ENCODE assay signal across 8 cellular contexts in the genomic region with DNA sequence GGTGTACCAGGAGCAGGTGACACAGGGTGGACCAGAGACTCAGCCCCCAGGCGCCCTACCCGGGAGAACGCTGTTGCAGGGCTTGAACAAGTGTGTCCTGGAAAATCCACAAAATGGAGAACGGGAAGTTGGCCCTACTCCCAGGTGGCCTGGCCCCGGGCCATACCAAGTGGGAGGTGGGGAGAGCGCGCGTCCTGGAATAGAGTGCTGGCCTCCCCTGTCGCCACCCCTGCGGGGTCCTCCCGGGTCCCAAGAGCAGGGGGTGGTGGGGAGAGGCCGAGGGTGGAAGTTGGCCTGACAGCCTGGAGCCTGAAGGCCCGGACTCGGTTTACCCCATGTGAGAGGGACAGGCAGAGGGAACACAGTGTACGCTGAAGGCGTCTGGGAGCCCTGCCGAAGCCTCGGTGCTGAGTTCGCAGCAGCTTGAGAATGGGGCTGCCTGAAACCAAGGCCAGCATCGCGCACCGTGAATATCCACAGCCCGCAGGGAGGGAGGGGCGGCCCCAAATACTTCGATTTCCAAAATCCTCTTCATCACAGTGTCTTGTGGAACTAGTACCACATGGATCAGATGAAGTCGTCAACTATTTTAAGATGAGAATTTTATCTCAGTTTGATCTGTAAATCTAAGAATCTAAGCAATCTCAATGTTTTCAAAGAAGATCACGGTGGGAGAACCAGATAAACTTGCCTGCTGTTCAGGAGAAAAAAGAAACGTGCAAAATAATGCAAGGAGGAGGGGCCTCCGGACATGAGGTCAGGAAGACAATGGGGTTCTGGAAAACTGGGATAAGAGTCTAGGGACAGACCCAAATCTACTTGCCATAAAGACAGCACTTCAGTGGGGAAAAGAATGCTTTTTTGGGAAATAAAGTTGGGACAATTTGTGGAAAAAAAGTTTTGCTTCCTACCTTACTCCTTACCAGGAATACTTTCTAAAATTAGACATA. TPM values are rescaled to one million over a fixed set of nuclear protein-coding genes. Genes with fewer than 3 reads are reported as not detected.
DNase-seq lines count a peak whose midpoint lies in the region; ATAC-seq lines count a peak whose summit lies in the region.

No MANE protein-coding gene starts in this region.

- peaks cover 38% of the 10 kb centered on the region for H3K36me3 ChIP-seq in BLaER1
- H3K36me3 ChIP-seq in naive thymus-derived CD4-positive, alpha-beta T cell (ENCODE audit: control insufficient read depth in 2 of 3, insufficient read depth in 3 of 3, low read length in 3 of 3), result peaks cover 0 to 41% (median 4%) of the 10 kb centered on the region in 3 experiments

- peaks cover 0 to 13% (median 0%) of the 10 kb centered on the region in 5 donors for H3K36me3 Mint-ChIP-seq in naive thymus-derived CD4-positive, alpha-beta T cell

- no peaks in the 10 kb centered on the region for H3K9me3 Mint-ChIP-seq in naive thymus-derived CD4-positive, alpha-beta T cell

- intact Hi-C loops in naive thymus-derived CD4-positive, alpha-beta T cell (cut with micrococcal nuclease), result no loop called here

- peak overlapping the region; percentile 45; the same call in 1 of the 2 replicates for H3K27ac ChIP-seq in BLaER1
- H3K27ac ChIP-seq in naive thymus-derived CD4-positive, alpha-beta T cell (ENCODE audit: low read depth, low read length), result peak overlapping the region; percentile 98

- H3K27me3 ChIP-seq in BLaER1, result no peaks in the 10 kb centered on the region
- H3K27me3 ChIP-seq in naive thymus-derived CD4-positive, alpha-beta T cell (ENCODE audit: control insufficient read depth in 2 of 2, insufficient read depth in 2 of 2, low read length in 2 of 2), result no peaks in the 10 kb centered on the region

- H3K4me1 ChIP-seq in BLaER1, result peaks cover 59% of the 10 kb centered on the region
- H3K4me1 ChIP-seq in naive thymus-derived CD4-positive, alpha-beta T cell (ENCODE audit: control insufficient read depth in 2 of 2, insufficient read depth in 2 of 2, low read length in 2 of 2), result peaks cover 21 to 26% of the 10 kb centered on the region in 2 donors

- H3K27me3 Mint-ChIP-seq in naive thymus-derived CD4-positive, alpha-beta T cell, result peaks cover 0 to 2% (median 0%) of the 10 kb centered on the region in 5 donors

- CTCF ChIA-PET in naive thymus-derived CD4-positive, alpha-beta T cell (lab: Charles Lee), result no interaction called here

- H3K27ac Mint-ChIP-seq in naive thymus-derived CD4-positive, alpha-beta T cell, result peak overlapping the region; percentile 93 to 99 (median 98)

- peak overlapping the region; percentile 98 for H3K9ac ChIP-seq in BLaER1

- no peaks in the 10 kb centered on the region for H3K9me3 ChIP-seq in BLaER1
- H3K9me3 ChIP-seq in naive thymus-derived CD4-positive, alpha-beta T cell (ENCODE audit: control insufficient read depth in 2 of 3, low read length in 3 of 3), result no peaks in the 10 kb centered on the region

- peak overlapping the region; percentile 95 to 100 (median 98) for H3K4me3 Mint-ChIP-seq in naive thymus-derived CD4-positive, alpha-beta T cell

- peaks cover 52% of the 10 kb centered on the region for H4K20me1 ChIP-seq in BLaER1

- no peak for ATAC-seq in naive thymus-derived CD4-positive, alpha-beta T cell
- no peak for ATAC-seq in GM21619 (IDR thresholded peaks at IDR 0.05; ENCODE audit: unreplicated experiment)
- no peak for ATAC-seq in GM21367 (IDR thresholded peaks at IDR 0.05; ENCODE audit: unreplicated experiment)

- peak overlapping the region; percentile 100 for H3K4me2 ChIP-seq in BLaER1

- H3K4me3 ChIP-seq in BLaER1, result peak overlapping the region; percentile 99
- H3K4me3 ChIP-seq in naive thymus-derived CD4-positive, alpha-beta T cell (ENCODE audit: low read length), result peak overlapping the region; percentile 83

- POLR2A ChIA-PET in naive thymus-derived CD4-positive, alpha-beta T cell (lab: Charles Lee), result interaction anchor here (0.6 to 3.2 kb wide), 5 partner anchors 8 to 169 kb away, joined by 3 to 40 read pairs (median 5); no protein-coding TSS in a partner anchor

- DNase-seq in NCI-H2196 (lab: John Stamatoyannopoulos, UW; ENCODE audit: unreplicated experiment), result peak; percentile 72
- peak; percentile 48 for DNase-seq in dermis blood vessel endothelial cell
- DNase-seq in naive thymus-derived CD4-positive, alpha-beta T cell, result no peak
- no peak for DNase-seq in stimulated activated CD4-positive, alpha-beta T cell treated with anti-CD3 and anti-CD28 coated beads, Interleukin-2, amount 100 ng/mL, for 48 hours
- DNase-seq in AML-193 (lab: John Stamatoyannopoulos, UW), result no peak

- peaks cover 13 to 43% (median 27%) of the 10 kb centered on the region in 7 donors for H3K4me1 Mint-ChIP-seq in naive thymus-derived CD4-positive, alpha-beta T cell

RNA-seq across cellular contexts. Expression of a gene that starts 10.4 kb away (rescaled TPM):
- 5.3 and 9.5 TPM in 2 replicates for total RNA-seq in dermis blood vessel endothelial cell
- total RNA-seq in naive thymus-derived CD4-positive, alpha-beta T cell, result 10 to 100 TPM; 20.5 to 65.2 (median 21.1) TPM
- polyA plus RNA-seq in naive thymus-derived CD4-positive, alpha-beta T cell, result under 1 TPM; 0.41 to 0.47 TPM

RNA-seq across cellular contexts. Expression of a gene that starts 11.5 kb away (rescaled TPM):
- 111 and 142 TPM in 2 replicates for total RNA-seq in dermis blood vessel endothelial cell
- total RNA-seq in naive thymus-derived CD4-positive, alpha-beta T cell, result 100 to 1,000 TPM in 4 of 5 experiments, 10 to 100 TPM in 1; 92.9 to 175 (median 127) TPM
- 100 to 1,000 TPM; 135 to 140 TPM for polyA plus RNA-seq in naive thymus-derived CD4-positive, alpha-beta T cell

RNA-seq across cellular contexts. Expression of a gene that starts 25.5 kb away (rescaled TPM):
- total RNA-seq in dermis blood vessel endothelial cell, result 8.7 and 14.0 TPM in 2 replicates
- 10 to 100 TPM; 52.7 to 92.6 (median 73.1) TPM for total RNA-seq in naive thymus-derived CD4-positive, alpha-beta T cell
- polyA plus RNA-seq in naive thymus-derived CD4-positive, alpha-beta T cell, result 1 to 10 TPM; 5.4 to 9.6 TPM

RNA-seq across cellular contexts. Expression of a gene that starts 31.4 kb away (rescaled TPM):
- total RNA-seq in dermis blood vessel endothelial cell, result 5.8 and 6.2 TPM in 2 replicates
- 10 to 100 TPM in 2 of 5 experiments, 1 to 10 TPM in 3; 3.5 to 13.5 (median 6.1) TPM for total RNA-seq in naive thymus-derived CD4-positive, alpha-beta T cell
- polyA plus RNA-seq in naive thymus-derived CD4-positive, alpha-beta T cell, result 1 to 10 TPM; 2.2 to 5.9 TPM

RNA-seq across cellular contexts. Expression of a gene that starts 31.4 kb away (rescaled TPM):
- 34.7 and 56.1 TPM in 2 replicates for total RNA-seq in dermis blood vessel endothelial cell
- total RNA-seq in naive thymus-derived CD4-positive, alpha-beta T cell, result 10 to 100 TPM; 17.6 to 35.5 (median 23.0) TPM
- polyA plus RNA-seq in naive thymus-derived CD4-positive, alpha-beta T cell, result 10 to 100 TPM; 11.8 to 12.8 TPM

Comparison
In these comparisons a context has a peak if more than half of its experiments do, and no peak if none do; other contexts are left out.
1. DNase-seq: peak in NCI-H2196 (single experiment) and dermis blood vessel endothelial cell (single experiment); none in naive thymus-derived CD4-positive, alpha-beta T cell (0 of 9), stimulated activated CD4-positive, alpha-beta T cell treated with anti-CD3 and anti-CD28 coated beads, Interleukin-2, amount 100 ng/mL, for 48 hours (0 of 2) and AML-193 (0 of 2).